ENCODE assay signal across 7 cellular contexts in the genomic region with DNA sequence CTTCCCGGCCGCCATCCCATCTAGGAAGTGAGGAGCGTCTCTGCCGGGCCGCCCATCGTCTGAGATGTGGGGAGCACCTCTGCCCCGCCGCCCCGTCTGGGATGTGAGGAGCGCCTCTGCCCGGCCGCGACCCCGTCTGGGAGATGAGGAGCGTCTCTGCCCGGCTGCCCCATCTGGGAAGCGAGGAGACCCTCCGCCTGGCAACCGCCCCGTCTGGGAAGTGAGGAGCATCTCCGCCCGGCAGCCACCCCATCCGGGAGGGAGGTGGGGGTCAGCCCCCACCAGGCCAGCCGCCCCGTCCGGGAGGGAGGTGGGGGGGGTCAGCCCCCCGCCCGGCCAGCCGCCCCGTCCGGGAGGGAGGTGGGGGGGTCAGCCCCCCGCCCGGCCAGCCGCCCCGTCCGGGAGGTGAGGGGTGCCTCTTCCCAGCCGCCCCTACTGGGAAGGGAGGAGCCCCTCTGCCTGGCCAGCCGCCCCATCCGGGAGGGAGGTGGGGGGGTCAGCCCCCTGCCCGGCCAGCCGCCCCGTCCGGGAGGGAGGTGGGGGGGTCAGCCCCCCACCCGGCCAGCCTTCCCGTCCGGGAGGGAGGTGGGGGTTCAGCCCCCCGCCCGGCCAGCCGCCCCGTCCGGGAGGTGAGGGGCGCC. TPM values are rescaled to one million over a fixed set of nuclear protein-coding genes. Genes with fewer than 3 reads are reported as not detected.
"Had no signal": no experiment of that assay in that cellular context is flagged by ENCODE, and none has a peak within 500 bp of the region (broad histone marks: within the 10 kb centered on the region; RNA-seq: fewer than 3 reads in every experiment).

No MANE protein-coding gene starts in this region.

RNA-seq across cellular contexts. Expression of a gene that starts 56.9 kb away (rescaled TPM):
- total RNA-seq: GM23248, GM23338, H1, H4, H7, H9, HFFc6 had no signal
- polyA plus RNA-seq: GM23248, GM23338, H1 had no signal
